5 cellular contexts compared by ENCODE assay signal in genomic region chr4:116439330-116439729, GRCh38.
"Had no signal": no experiment of that assay in that cellular context is flagged by ENCODE, and none has a peak within 500 bp of the region (broad histone marks: within the 10 kb centered on the region; RNA-seq: fewer than 3 reads in every experiment).

No MANE protein-coding gene starts in this region.

- H3K4me3 ChIP-seq: GM23338, K562 had no signal

- DNase-seq: H9, HCEC 1CT, IMR-90 had no signal
